In the genomic region with DNA sequence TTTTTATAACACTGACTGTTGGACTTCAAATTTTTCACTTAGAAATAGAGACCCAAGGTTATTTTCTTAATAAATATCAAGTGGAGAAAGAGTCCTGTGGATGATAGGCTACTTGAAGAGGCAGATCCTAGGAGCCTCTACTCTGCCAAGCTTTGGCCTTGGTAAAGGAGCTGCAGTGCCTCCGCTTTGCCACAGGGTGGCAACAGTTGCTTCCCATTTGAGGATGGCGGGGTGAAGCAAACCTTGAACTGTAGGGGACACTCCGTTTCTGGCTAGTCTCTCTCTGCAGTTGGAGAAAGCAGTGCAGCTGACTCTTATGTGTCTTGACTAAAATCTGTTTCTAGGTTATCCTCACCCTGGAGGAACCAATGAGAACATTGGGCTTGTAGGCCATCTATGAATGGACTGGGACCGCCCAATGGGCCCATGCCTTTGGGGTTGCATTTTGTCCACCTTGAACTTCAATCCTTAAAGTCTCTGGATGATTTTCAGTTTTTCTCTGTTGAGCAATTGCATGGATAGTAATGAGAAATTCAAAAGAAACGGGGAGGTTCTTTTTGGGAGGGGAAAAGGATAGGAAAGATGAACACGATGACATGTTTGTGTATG, we compare ENCODE assay signal across 9 cellular contexts. TPM values are rescaled to one million over a fixed set of nuclear protein-coding genes. Genes with fewer than 3 reads are reported as not detected.
DNase-seq lines count a peak whose midpoint lies in the region; ATAC-seq and TF ChIP-seq lines count a peak whose summit lies in the region.
"Had no signal": no experiment of that assay in that cellular context is flagged by ENCODE, and none has a peak within 500 bp of the region (broad histone marks: within the 10 kb centered on the region; RNA-seq: fewer than 3 reads in every experiment).

No MANE protein-coding gene starts in this region.

- 41% methylated on average over 6 of the region's 6 CpGs for WGBS in prostate gland

- H3K4me3 ChIP-seq in prostate gland = no peak overlapping the region
- H3K4me3 ChIP-seq: SK-N-MC had no signal

- peak; percentile 49 for ATAC-seq in GM18858 (IDR thresholded peaks at IDR 0.05; ENCODE audit: unreplicated experiment)
- peak; percentile 70 for ATAC-seq in HG03135 (IDR thresholded peaks at IDR 0.05; ENCODE audit: unreplicated experiment)
- no peak for ATAC-seq in GM19455 (IDR thresholded peaks at IDR 0.05; ENCODE audit: unreplicated experiment)

- no peaks in the 10 kb centered on the region for H3K4me1 ChIP-seq in prostate gland (replicated peaks)

- H3K27ac ChIP-seq in C4-2B (no peak overlapping the region), prostate gland (no peak overlapping the region)
- H3K27ac ChIP-seq: SK-N-MC had no signal

- H3K4me1 Mint-ChIP-seq in activated T-helper 2 cell treated with anti-CD3 and anti-CD28 coated beads, Interferon-gamma antibody, Interleukin-2, Interleukin-4, amounts not matched to agents 10 μg/mL and 5 μg/mL and 100 μg/mL, durations not matched to agents 14 hours and 24 hours and 36 hours (ENCODE audit: low read depth) = peaks cover 1% of the 10 kb centered on the region

- TF ChIP-seq POLR2A in prostate gland (IDR thresholded peaks at IDR 0.05) = no peak

- H3K36me3 ChIP-seq in prostate gland = no peaks in the 10 kb centered on the region

- H3K9me3 ChIP-seq in prostate gland = no peaks in the 10 kb centered on the region

- intact Hi-C loops in activated T-helper 2 cell treated with anti-CD3 and anti-CD28 coated beads, Interferon-gamma antibody, Interleukin-2, Interleukin-4, amounts not matched to agents 10 μg/mL and 5 μg/mL and 100 μg/mL, durations not matched to agents 14 hours and 24 hours and 36 hours (cut with micrococcal nuclease) = no loop called here
- intact Hi-C loops in prostate gland (cut with DNase I) = loop anchor here (5.0 kb wide), 1 partner anchor 346 kb away; no protein-coding TSS in a partner anchor

- H3K36me3 Mint-ChIP-seq in activated T-helper 2 cell treated with anti-CD3 and anti-CD28 coated beads, Interferon-gamma antibody, Interleukin-2, Interleukin-4, amounts not matched to agents 10 μg/mL and 5 μg/mL and 100 μg/mL, durations not matched to agents 14 hours and 24 hours and 36 hours (ENCODE audit: low read depth) = peaks cover 50% of the 10 kb centered on the region

- TF ChIP-seq CTCF in C4-2B (conservative IDR thresholded peaks at IDR 0.05) (peak; percentile 90), prostate gland (IDR thresholded peaks at IDR 0.05) (peak; percentile 63 to 76 (median 74))

- H3K9me3 Mint-ChIP-seq in activated T-helper 2 cell treated with anti-CD3 and anti-CD28 coated beads, Interferon-gamma antibody, Interleukin-2, Interleukin-4, amounts not matched to agents 10 μg/mL and 5 μg/mL and 100 μg/mL, durations not matched to agents 14 hours and 24 hours and 36 hours = no peaks in the 10 kb centered on the region

- no peak overlapping the region for H3K4me3 Mint-ChIP-seq in activated T-helper 2 cell treated with anti-CD3 and anti-CD28 coated beads, Interferon-gamma antibody, Interleukin-2, Interleukin-4, amounts not matched to agents 10 μg/mL and 5 μg/mL and 100 μg/mL, durations not matched to agents 14 hours and 24 hours and 36 hours (ENCODE audit: low read depth)

- no peaks in the 10 kb centered on the region for H3K27me3 ChIP-seq in prostate gland (replicated peaks; ENCODE audit: insufficient read depth)

- DNase-seq in OCI-M1 (lab: John Stamatoyannopoulos, UW) = peak; percentile 77
- DNase-seq in activated T-helper 2 cell treated with anti-CD3 and anti-CD28 coated beads, Interferon-gamma antibody, Interleukin-2, Interleukin-4, amounts not matched to agents 10 μg/mL and 5 μg/mL and 100 μg/mL, durations not matched to agents 14 hours and 24 hours and 36 hours (ENCODE audit: low spot score) = peak; percentile 30
- peak; percentile 66 for DNase-seq in globus pallidus (ENCODE audit: low spot score)
- no peak for DNase-seq in prostate gland (ENCODE audit: low spot score)

- H3K27ac Mint-ChIP-seq in activated T-helper 2 cell treated with anti-CD3 and anti-CD28 coated beads, Interferon-gamma antibody, Interleukin-2, Interleukin-4, amounts not matched to agents 10 μg/mL and 5 μg/mL and 100 μg/mL, durations not matched to agents 14 hours and 24 hours and 36 hours = peak overlapping the region; percentile 5

- no peaks in the 10 kb centered on the region for H3K27me3 Mint-ChIP-seq in activated T-helper 2 cell treated with anti-CD3 and anti-CD28 coated beads, Interferon-gamma antibody, Interleukin-2, Interleukin-4, amounts not matched to agents 10 μg/mL and 5 μg/mL and 100 μg/mL, durations not matched to agents 14 hours and 24 hours and 36 hours (ENCODE audit: low read depth)

RNA-seq across cellular contexts. Expression of a gene that starts 9.8 kb away (rescaled TPM):
- total RNA-seq in activated T-helper 2 cell treated with anti-CD3 and anti-CD28 coated beads, Interferon-gamma antibody, Interleukin-2, Interleukin-4, amounts not matched to agents 10 μg/mL and 5 μg/mL and 100 μg/mL, durations not matched to agents 14 hours and 24 hours and 36 hours = 2.0 and 3.7 TPM in 2 replicates
- total RNA-seq in prostate gland = 1 to 10 TPM in 1 of 2 donors, under 1 TPM in 1; 0.96 to 4.2 TPM

RNA-seq across cellular contexts. Expression of a gene that starts 36.0 kb away (rescaled TPM):
- 103 and 110 TPM in 2 replicates for total RNA-seq in activated T-helper 2 cell treated with anti-CD3 and anti-CD28 coated beads, Interferon-gamma antibody, Interleukin-2, Interleukin-4, amounts not matched to agents 10 μg/mL and 5 μg/mL and 100 μg/mL, durations not matched to agents 14 hours and 24 hours and 36 hours
- total RNA-seq in prostate gland = 1 to 10 TPM; 2.6 to 7.0 TPM

RNA-seq across cellular contexts. Expression of a gene that starts 58.1 kb away (rescaled TPM):
- total RNA-seq in activated T-helper 2 cell treated with anti-CD3 and anti-CD28 coated beads, Interferon-gamma antibody, Interleukin-2, Interleukin-4, amounts not matched to agents 10 μg/mL and 5 μg/mL and 100 μg/mL, durations not matched to agents 14 hours and 24 hours and 36 hours = 6.9 and 8.2 TPM in 2 replicates
- 1 to 10 TPM; 3.9 to 10.0 TPM for total RNA-seq in prostate gland

Comparison
In these comparisons a context has a peak if more than half of its experiments do, and no peak if none do; other contexts are left out.
1. RNA of a gene that starts 36.0 kb away (total RNA-seq): 103 to 110 TPM in activated T-helper 2 cell treated with anti-CD3 and anti-CD28 coated beads, Interferon-gamma antibody, Interleukin-2, Interleukin-4, amounts not matched to agents 10 μg/mL and 5 μg/mL and 100 μg/mL, durations not matched to agents 14 hours and 24 hours and 36 hours; 2.6 to 7.0 TPM in prostate gland; every median in the first group is over 10 times any median in the second.